14 cellular contexts compared by ENCODE assay signal in the genomic region with DNA sequence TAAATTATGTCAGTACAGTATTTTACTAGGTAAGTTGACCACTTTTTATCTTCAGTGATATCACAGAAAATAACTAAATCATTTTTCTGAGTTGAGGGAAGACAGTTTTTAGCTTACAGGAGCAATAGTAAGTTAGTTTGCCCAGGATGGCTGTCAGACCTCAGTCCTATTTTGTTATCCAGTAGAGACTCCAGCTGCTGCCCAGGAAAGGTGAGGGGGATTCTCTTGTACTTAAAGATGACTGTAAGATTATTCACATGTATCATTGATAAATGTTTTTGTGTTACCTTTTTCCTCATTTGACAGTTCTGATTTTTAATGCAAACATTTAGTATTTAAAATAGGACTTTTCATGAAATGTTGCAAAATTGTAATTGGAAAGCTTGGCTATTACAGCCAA. TPM values are rescaled to one million over a fixed set of nuclear protein-coding genes. Genes with fewer than 3 reads are reported as not detected.
A peak's percentile ranks its signal among the peaks of the same experiment; 100 is the strongest.
DNase-seq lines count a peak whose midpoint lies in the region; ATAC-seq, FAIRE-seq and TF ChIP-seq lines count a peak whose summit lies in the region.
"Had no signal": no experiment of that assay in that cellular context is flagged by ENCODE, and none has a peak within 500 bp of the region (broad histone marks: within the 10 kb centered on the region; RNA-seq: fewer than 3 reads in every experiment).

No MANE protein-coding gene starts in this region.

- H3K4me2 ChIP-seq in HCT116 (ENCODE audit: low read length) = peak overlapping the region; percentile 64
- peak overlapping the region; percentile 78 for H3K4me2 ChIP-seq in astrocyte (ENCODE audit: low read length)

- no peak for FAIRE-seq in astrocyte (lab: Jason Lieb, UNC)

- ATAC-seq in HCT116 = no peak
- ATAC-seq in naive thymus-derived CD4-positive, alpha-beta T cell = no peak
- no peak for ATAC-seq in HG03039 (IDR thresholded peaks at IDR 0.05; ENCODE audit: unreplicated experiment)
- ATAC-seq: left lobe of liver had no signal

- peak overlapping the region in 1 of 2 experiments; percentile 17; a peak in 1 of 4 replicates for H3K4me3 ChIP-seq in HCT116 (replicated peaks in 1 of 2; ENCODE audit: low read depth in 1 of 2, low read length in 2 of 2)
- H3K4me3 ChIP-seq in astrocyte (ENCODE audit: insufficient read depth, low read depth, low read length) = no peak overlapping the region
- no peak overlapping the region for H3K4me3 ChIP-seq in naive thymus-derived CD4-positive, alpha-beta T cell (ENCODE audit: low read length)

- H3K79me2 ChIP-seq in HCT116 (ENCODE audit: insufficient read depth, low read length) = peaks cover 9% of the 10 kb centered on the region
- no peaks in the 10 kb centered on the region for H3K79me2 ChIP-seq in astrocyte (ENCODE audit: insufficient read depth, low read length)
- H3K79me2 ChIP-seq: parathyroid adenoma had no signal

- H3K9ac ChIP-seq in HCT116 (ENCODE audit: low read length) (peak overlapping the region; percentile 44), astrocyte (ENCODE audit: low read length) (peak overlapping the region; percentile 35)
- H3K9ac ChIP-seq: parathyroid adenoma had no signal

- peaks cover 49 to 56% of the 10 kb centered on the region in 2 donors for H3K36me3 Mint-ChIP-seq in CD14-positive monocyte
- peaks cover 12% of the 10 kb centered on the region for H3K36me3 Mint-ChIP-seq in astrocyte (ENCODE audit: low read depth, unreplicated experiment)
- H3K36me3 Mint-ChIP-seq in naive thymus-derived CD4-positive, alpha-beta T cell = peaks cover 6 to 39% (median 25%) of the 10 kb centered on the region in 5 donors

- H2AFZ ChIP-seq in HCT116 (ENCODE audit: low read depth, low read length, poor library complexity, severe bottlenecking) (no peak overlapping the region), astrocyte (ENCODE audit: low read depth, low read length) (no peak overlapping the region)
- H2AFZ ChIP-seq: parathyroid adenoma had no signal

- intact Hi-C loops in CD14-positive monocyte (cut with micrococcal nuclease) (loop anchor here (5.0 to 10.0 kb wide), 3 partner anchors 36 to 56 kb away; no protein-coding TSS in a partner anchor), HCT116 (cut with micrococcal nuclease) (no loop called here)
- intact Hi-C loops in naive thymus-derived CD4-positive, alpha-beta T cell (cut with micrococcal nuclease) = loop anchor here (1.0 to 2.0 kb wide), 13 partner anchors 7 to 66 kb away; partner anchors contain the start of gene GPR183 (in 1 of the 2)

- no peak for DNase-seq in CD14-positive monocyte (ENCODE audit: low spot score)
- DNase-seq in HCT116 (ENCODE audit: low read depth, low spot score) = no peak
- no peak for DNase-seq in astrocyte (ENCODE audit: low read depth)
- DNase-seq in naive thymus-derived CD4-positive, alpha-beta T cell = no peak
- no peak for DNase-seq in stimulated activated naive CD4-positive, alpha-beta T cell (lab: John Stamatoyannopoulos, UW)
- no peak for DNase-seq in COLO829 (ENCODE audit: low spot score)
- DNase-seq in inferior parietal cortex (ENCODE audit: extremely low spot score) = no peak
- DNase-seq: Caco-2; NCI-H1092 treated with DMSO at 0.1 percent for 48 hours; NCI-H526; stimulated activated CD4-positive, alpha-beta T cell treated with anti-CD3 and anti-CD28 coated beads, Interleukin-2, amount 100 ng/mL, for 24 hours had no signal

- TF ChIP-seq RAD21 in HCT116 (IDR thresholded peaks at IDR 0.05; ENCODE audit: low read depth) = no peak

- H3K9me3 Mint-ChIP-seq in CD14-positive monocyte (peaks cover 0 to 2% (median 0%) of the 10 kb centered on the region in 7 donors), astrocyte (ENCODE audit: unreplicated experiment) (no peaks in the 10 kb centered on the region)
- no peaks in the 10 kb centered on the region for H3K9me3 Mint-ChIP-seq in naive thymus-derived CD4-positive, alpha-beta T cell

- H3K27ac Mint-ChIP-seq in CD14-positive monocyte (peak overlapping the region; percentile 98 to 99 (median 99)), astrocyte (ENCODE audit: unreplicated experiment) (peak overlapping the region; percentile 92)
- H3K27ac Mint-ChIP-seq in naive thymus-derived CD4-positive, alpha-beta T cell = peak overlapping the region; percentile 88 to 99 (median 95)

- no TSS peak for BruUV-seq in HCT116 (replicated peaks; lab: Mats Ljungman, UMichigan)

- H3K4me1 ChIP-seq in HCT116 (ENCODE audit: control insufficient read depth in 1 of 2, insufficient read depth in 2 of 2, low read length in 2 of 2) (peaks cover 69 to 76% of the 10 kb centered on the region in 2 experiments), astrocyte (ENCODE audit: insufficient read depth, low read length) (peaks cover 38% of the 10 kb centered on the region)
- peaks cover 60 to 71% of the 10 kb centered on the region in 2 donors for H3K4me1 ChIP-seq in naive thymus-derived CD4-positive, alpha-beta T cell (ENCODE audit: control insufficient read depth in 2 of 2, insufficient read depth in 2 of 2, low read length in 2 of 2)
- H3K4me1 ChIP-seq: Caco-2, parathyroid adenoma had no signal

- TF ChIP-seq POLR2A in HCT116 (IDR thresholded peaks at IDR 0.05; ENCODE audit: borderline replicate concordance, extremely low read depth, insufficient read depth, insufficient read length) = no peak

- TF ChIP-seq CTCF in CD14-positive monocyte (IDR thresholded peaks at IDR 0.05) = no peak
- TF ChIP-seq CTCF in HCT116 (IDR thresholded peaks at IDR 0.05 in 2 of 3, conservative IDR thresholded peaks at IDR 0.05 in 1 of 3; ENCODE audit: borderline replicate concordance in 1 of 3, insufficient read depth in 1 of 3, low read depth in 2 of 3, low read length in 2 of 3) = no peak
- no peak for TF ChIP-seq CTCF in astrocyte (IDR thresholded peaks at IDR 0.05; ENCODE audit: insufficient read depth, low read depth, low read length)

- H4K20me1 ChIP-seq in HCT116 (ENCODE audit: insufficient read depth) (no peaks in the 10 kb centered on the region), astrocyte (ENCODE audit: insufficient read depth, low read length) (peaks cover 4% of the 10 kb centered on the region)

- no peaks in the 10 kb centered on the region for H3K9me2 ChIP-seq in HCT116 (ENCODE audit: insufficient read depth)

- H3K9me3 ChIP-seq in HCT116 (ENCODE audit: control insufficient read depth in 1 of 2, insufficient read depth in 1 of 2, low read depth in 1 of 2, low read length in 2 of 2) (no peaks in the 10 kb centered on the region), astrocyte (ENCODE audit: insufficient read depth, low read depth, low read length) (no peaks in the 10 kb centered on the region)
- no peaks in the 10 kb centered on the region for H3K9me3 ChIP-seq in naive thymus-derived CD4-positive, alpha-beta T cell (ENCODE audit: control insufficient read depth in 2 of 3, low read length in 3 of 3)
- H3K9me3 ChIP-seq: Caco-2 had no signal

- peaks cover 0 to 3% (median 2%) of the 10 kb centered on the region in 3 donors for H3K27me3 Mint-ChIP-seq in CD14-positive monocyte (ENCODE audit: low read depth in 3 of 3)
- H3K27me3 Mint-ChIP-seq in astrocyte (ENCODE audit: low read depth, unreplicated experiment) = no peaks in the 10 kb centered on the region
- H3K27me3 Mint-ChIP-seq in naive thymus-derived CD4-positive, alpha-beta T cell = no peaks in the 10 kb centered on the region

- H3K36me3 ChIP-seq in HCT116 (ENCODE audit: control insufficient read depth in 1 of 2, insufficient read depth in 2 of 2, low read length in 2 of 2) (no peaks in the 10 kb centered on the region), astrocyte (ENCODE audit: insufficient read depth, low read length) (no peaks in the 10 kb centered on the region)
- peaks cover 0 to 8% (median 7%) of the 10 kb centered on the region in 3 experiments for H3K36me3 ChIP-seq in naive thymus-derived CD4-positive, alpha-beta T cell (ENCODE audit: control insufficient read depth in 2 of 3, insufficient read depth in 3 of 3, low read length in 3 of 3)

- peak overlapping the region; percentile 4 to 39 for H3K4me3 Mint-ChIP-seq in CD14-positive monocyte
- no peak overlapping the region for H3K4me3 Mint-ChIP-seq in astrocyte (ENCODE audit: unreplicated experiment)
- H3K4me3 Mint-ChIP-seq in naive thymus-derived CD4-positive, alpha-beta T cell = peak overlapping the region in 6 of 10 donors; percentile 33 to 84 (median 67)

- H3K27me3 ChIP-seq in HCT116 (ENCODE audit: insufficient read depth, low read length) (no peaks in the 10 kb centered on the region), astrocyte (ENCODE audit: insufficient read depth, low read length) (no peaks in the 10 kb centered on the region)
- no peaks in the 10 kb centered on the region for H3K27me3 ChIP-seq in naive thymus-derived CD4-positive, alpha-beta T cell (ENCODE audit: control insufficient read depth in 2 of 2, insufficient read depth in 2 of 2, low read length in 2 of 2)

- POLR2A ChIA-PET in HCT116 (lab: Charles Lee) = interaction anchor here (1.2 kb wide), 1 partner anchor 9 kb away, joined by 3 read pairs; no protein-coding TSS in a partner anchor
- POLR2A ChIA-PET in naive thymus-derived CD4-positive, alpha-beta T cell (lab: Charles Lee) = interaction anchor here (0.5 to 3.6 kb wide), 24 partner anchors 9 to 496 kb away, joined by 3 to 41 read pairs (median 4); partner anchors contain the start of gene GPR183

- H3K27ac ChIP-seq in HCT116 (ENCODE audit: low read depth, low read length) (peak overlapping the region; percentile 62; the same call in 1 of the 2 replicates), astrocyte (ENCODE audit: low read depth, low read length) (peak overlapping the region; percentile 72)
- H3K27ac ChIP-seq in naive thymus-derived CD4-positive, alpha-beta T cell (ENCODE audit: low read depth, low read length) = peak overlapping the region; percentile 77
- H3K27ac ChIP-seq: parathyroid adenoma had no signal

- CTCF ChIA-PET in HCT116 (lab: Charles Lee) = no interaction called here
- CTCF ChIA-PET in naive thymus-derived CD4-positive, alpha-beta T cell (lab: Charles Lee) = interaction anchor here (0.7 to 1.5 kb wide), 4 partner anchors 16 to 55 kb away, joined by 3 read pairs; no protein-coding TSS in a partner anchor

- peaks cover 61% of the 10 kb centered on the region for H3K4me1 Mint-ChIP-seq in CD14-positive monocyte
- H3K4me1 Mint-ChIP-seq in astrocyte (ENCODE audit: low read depth, unreplicated experiment) = peaks cover 31% of the 10 kb centered on the region
- peaks cover 38 to 95% (median 76%) of the 10 kb centered on the region in 7 donors for H3K4me1 Mint-ChIP-seq in naive thymus-derived CD4-positive, alpha-beta T cell

- RAD21 ChIA-PET in HCT116 (lab: Charles Lee; ENCODE audit: low non-redundant PET in 1 of 2, low total read pairs in 2 of 2, uncharacterized antibody in 2 of 2, unreplicated experiment in 2 of 2) = no interaction called here

RNA-seq across cellular contexts. Expression of gene GPR183, which starts 14.5 kb away (rescaled TPM):
- 100 to 1,000 TPM; 190 to 288 TPM for polyA plus RNA-seq in CD14-positive monocyte
- total RNA-seq in HCT116 (2021; ENCODE audit: unreplicated experiment) = 0.30 TPM
- polyA plus RNA-seq in HCT116 (2012) = 0.13 and 0.19 TPM in 2 replicates
- total RNA-seq in astrocyte = 4.9 and 5.6 TPM in 2 replicates
- total RNA-seq in naive thymus-derived CD4-positive, alpha-beta T cell = 100 to 1,000 TPM in 4 of 5 experiments, 10 to 100 TPM in 1; 26.8 to 231 (median 112) TPM
- polyA plus RNA-seq in naive thymus-derived CD4-positive, alpha-beta T cell = 100 to 1,000 TPM; 234 to 241 TPM
- total RNA-seq: Caco-2 had no signal
